ENCODE assay signal across 8 cellular contexts in the genomic region with DNA sequence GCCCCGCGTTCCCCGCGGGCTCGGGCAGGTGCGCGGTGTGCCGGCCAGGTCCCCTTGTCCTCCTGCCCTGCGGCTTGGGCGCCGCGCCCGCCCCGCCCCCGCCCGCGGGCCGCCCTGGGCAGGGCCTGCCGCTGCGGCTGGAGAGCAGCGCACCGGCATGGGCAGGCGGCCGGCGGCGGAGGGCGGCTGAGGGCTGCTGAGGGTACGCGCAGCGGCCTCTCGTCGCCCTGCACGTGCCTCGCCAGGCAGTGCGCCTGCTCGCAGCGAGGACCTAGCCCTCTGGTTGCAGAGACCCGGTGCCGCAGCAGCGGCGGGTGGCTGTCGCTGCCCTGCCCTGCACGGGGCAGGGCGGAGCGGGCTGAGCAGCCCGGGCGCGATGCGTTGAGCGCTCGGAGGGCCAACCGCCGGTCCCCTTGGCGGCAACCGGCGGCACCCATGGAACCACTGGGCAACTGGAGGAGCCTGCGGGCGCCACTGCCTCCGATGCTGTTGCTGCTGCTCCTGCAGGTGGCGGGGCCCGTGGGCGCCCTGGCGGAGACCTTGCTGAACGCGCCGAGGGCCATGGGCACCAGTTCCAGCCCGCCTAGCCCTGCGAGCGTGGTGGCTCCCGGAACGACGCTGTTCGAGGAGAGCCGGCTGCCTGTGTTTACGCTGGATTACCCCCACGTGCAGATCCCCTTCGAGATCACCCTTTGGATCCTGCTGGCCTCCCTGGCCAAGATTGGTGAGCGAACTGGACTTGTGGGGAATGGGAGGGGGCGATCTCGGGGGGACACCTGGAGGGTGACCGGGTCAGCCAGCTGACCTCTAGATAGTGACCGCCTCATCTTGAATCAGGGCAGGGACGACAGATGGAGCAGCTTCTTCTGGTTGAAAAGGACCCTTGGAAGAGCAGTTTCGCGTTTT. TPM values are rescaled to one million over a fixed set of nuclear protein-coding genes. Genes with fewer than 3 reads are reported as not detected.
DNase-seq lines count a peak whose midpoint lies in the region; ATAC-seq and TF ChIP-seq lines count a peak whose summit lies in the region.

TSS of gene SLC9A2 (plus strand) at position 140 of the 906 bp plus-strand sequence. CDS start at position 436, 296 bp downstream.

- no peaks in the 10 kb centered on the region for H3K9me3 ChIP-seq in HCT116 (ENCODE audit: control insufficient read depth in 1 of 2, insufficient read depth in 1 of 2, low read depth in 1 of 2, low read length in 2 of 2)
- no peaks in the 10 kb centered on the region for H3K9me3 ChIP-seq in gastroesophageal sphincter

- peak within 1 kb of the TSS; percentile 97 for H3K4me2 ChIP-seq in HCT116 (ENCODE audit: low read length)

- H3K36me3 ChIP-seq in HCT116 (ENCODE audit: control insufficient read depth in 1 of 2, insufficient read depth in 2 of 2, low read length in 2 of 2) = no peaks in the 10 kb centered on the region
- no peaks in the 10 kb centered on the region for H3K36me3 ChIP-seq in gastroesophageal sphincter

- H3K27me3 Mint-ChIP-seq in activated CD4-positive, alpha-beta memory T cell treated with anti-CD3 and anti-CD28 coated beads, Interleukin-2, amount 10 ng/mL, durations not matched to agents 7 days and 5 days = peaks cover 70% of the 10 kb centered on the region
- peaks cover 67% of the 10 kb centered on the region for H3K27me3 Mint-ChIP-seq in osteocyte (ENCODE audit: unreplicated experiment)

- no TSS peak for BruUV-seq in HCT116 (replicated peaks; lab: Mats Ljungman, UMichigan)

- no peaks in the 10 kb centered on the region for H4K20me1 ChIP-seq in HCT116 (ENCODE audit: insufficient read depth)

- no peak for TF ChIP-seq RAD21 in HCT116 (IDR thresholded peaks at IDR 0.05; ENCODE audit: low read depth)

- no peaks in the 10 kb centered on the region for H3K36me3 Mint-ChIP-seq in activated CD4-positive, alpha-beta memory T cell treated with anti-CD3 and anti-CD28 coated beads, Interleukin-2, amount 10 ng/mL, durations not matched to agents 7 days and 5 days (ENCODE audit: low read depth)
- H3K36me3 Mint-ChIP-seq in osteocyte (ENCODE audit: unreplicated experiment) = no peaks in the 10 kb centered on the region

- peak; percentile 38 for DNase-seq in AG20443 (ENCODE audit: low spot score)
- no peak for DNase-seq in HCT116 (ENCODE audit: low read depth, low spot score)
- DNase-seq in activated CD4-positive, alpha-beta memory T cell treated with anti-CD3 and anti-CD28 coated beads, Interleukin-2, amount 10 ng/mL, durations not matched to agents 7 days and 5 days = no peak
- DNase-seq in osteocyte (ENCODE audit: extremely low spot score, unreplicated experiment) = no peak
- DNase-seq in globus pallidus (ENCODE audit: low spot score) = no peak
- no peak for DNase-seq in SKM-1 treated with dmso at 0.1 percent for 144 hours (lab: John Stamatoyannopoulos, UW; ENCODE audit: unreplicated experiment)

- TF ChIP-seq EP300 in gastroesophageal sphincter (IDR thresholded peaks at IDR 0.05) = no peak

- H3K4me1 Mint-ChIP-seq in activated CD4-positive, alpha-beta memory T cell treated with anti-CD3 and anti-CD28 coated beads, Interleukin-2, amount 10 ng/mL, durations not matched to agents 7 days and 5 days = peaks cover 14% of the 10 kb centered on the region
- peaks cover 8% of the 10 kb centered on the region for H3K4me1 Mint-ChIP-seq in osteocyte (ENCODE audit: unreplicated experiment)

- CTCF ChIA-PET in HCT116 (lab: Charles Lee) = no interaction called here
- CTCF ChIA-PET in activated CD4-positive, alpha-beta memory T cell treated with anti-CD3 and anti-CD28 coated beads, Interleukin-2, amount 10 ng/mL, durations not matched to agents 7 days and 5 days (lab: Charles Lee) = no interaction called here

- H3K4me3 Mint-ChIP-seq in activated CD4-positive, alpha-beta memory T cell treated with anti-CD3 and anti-CD28 coated beads, Interleukin-2, amount 10 ng/mL, durations not matched to agents 7 days and 5 days = peak within 1 kb of the TSS; percentile 19
- peak within 1 kb of the TSS; percentile 56 for H3K4me3 Mint-ChIP-seq in osteocyte (ENCODE audit: unreplicated experiment)

- no peaks in the 10 kb centered on the region for H3K9me2 ChIP-seq in HCT116 (ENCODE audit: insufficient read depth)

- WGBS in gastroesophageal sphincter (ENCODE audit: low coverage in 1 of 2), 2 donors = 0% methylated on average over 2 of the region's 85 CpGs; no CpG with 5 or more reads in 1 of the 2 donors

- no peaks in the 10 kb centered on the region for H3K27me3 ChIP-seq in HCT116 (ENCODE audit: insufficient read depth, low read length)
- H3K27me3 ChIP-seq in gastroesophageal sphincter = peaks cover 82% of the 10 kb centered on the region

- RAD21 ChIA-PET in HCT116 (lab: Charles Lee; ENCODE audit: low non-redundant PET in 1 of 2, low total read pairs in 2 of 2, uncharacterized antibody in 2 of 2, unreplicated experiment in 2 of 2) = no interaction called here

- H3K9me3 Mint-ChIP-seq in activated CD4-positive, alpha-beta memory T cell treated with anti-CD3 and anti-CD28 coated beads, Interleukin-2, amount 10 ng/mL, durations not matched to agents 7 days and 5 days = no peaks in the 10 kb centered on the region
- H3K9me3 Mint-ChIP-seq in osteocyte (ENCODE audit: unreplicated experiment) = no peaks in the 10 kb centered on the region

- no peaks in the 10 kb centered on the region for H3K79me2 ChIP-seq in HCT116 (ENCODE audit: insufficient read depth, low read length)

- TF ChIP-seq CTCF in HCT116 (IDR thresholded peaks at IDR 0.05 in 2 of 3, conservative IDR thresholded peaks at IDR 0.05 in 1 of 3; ENCODE audit: borderline replicate concordance in 1 of 3, insufficient read depth in 1 of 3, low read depth in 2 of 3, low read length in 2 of 3) = no peak
- no peak for TF ChIP-seq CTCF in gastroesophageal sphincter (IDR thresholded peaks at IDR 0.05)
- TF ChIP-seq CTCF in osteocyte (IDR thresholded peaks at IDR 0.05) = no peak

- no peak within 1 kb of the TSS for H3K27ac Mint-ChIP-seq in activated CD4-positive, alpha-beta memory T cell treated with anti-CD3 and anti-CD28 coated beads, Interleukin-2, amount 10 ng/mL, durations not matched to agents 7 days and 5 days
- H3K27ac Mint-ChIP-seq in osteocyte (ENCODE audit: unreplicated experiment) = no peak within 1 kb of the TSS

- TF ChIP-seq POLR2A in HCT116 (IDR thresholded peaks at IDR 0.05; ENCODE audit: borderline replicate concordance, extremely low read depth, insufficient read depth, insufficient read length) (no peak), gastroesophageal sphincter (IDR thresholded peaks at IDR 0.05) (no peak)

- intact Hi-C loops in HCT116 (cut with micrococcal nuclease) = loop anchor here (5.0 to 10.0 kb wide), 3 partner anchors 97 to 377 kb away; no protein-coding TSS in a partner anchor

- peak within 1 kb of the TSS; percentile 27; the same call in 1 of the 2 replicates for H3K27ac ChIP-seq in HCT116 (ENCODE audit: low read depth, low read length)
- H3K27ac ChIP-seq in gastroesophageal sphincter = no peak within 1 kb of the TSS

- H3K4me3 ChIP-seq in HCT116 (replicated peaks in 1 of 2; ENCODE audit: low read depth in 1 of 2, low read length in 2 of 2) (peak within 1 kb of the TSS; percentile 49 to 68), gastroesophageal sphincter (peak within 1 kb of the TSS; percentile 28 to 49)

- POLR2A ChIA-PET in HCT116 (lab: Charles Lee) = no interaction called here
- POLR2A ChIA-PET in activated CD4-positive, alpha-beta memory T cell treated with anti-CD3 and anti-CD28 coated beads, Interleukin-2, amount 10 ng/mL, durations not matched to agents 7 days and 5 days (lab: Charles Lee) = no interaction called here

- peak within 1 kb of the TSS; percentile 38 for H3K9ac ChIP-seq in HCT116 (ENCODE audit: low read length)

- peak within 1 kb of the TSS; percentile 71 for H2AFZ ChIP-seq in HCT116 (ENCODE audit: low read depth, low read length, poor library complexity, severe bottlenecking)

- ATAC-seq in HCT116 (peak; percentile 79), gastroesophageal sphincter (no peak), HG03571 (IDR thresholded peaks at IDR 0.05; ENCODE audit: unreplicated experiment) (no peak)

- H3K4me1 ChIP-seq in HCT116 (ENCODE audit: control insufficient read depth in 1 of 2, insufficient read depth in 2 of 2, low read length in 2 of 2) (peaks cover 8 to 15% of the 10 kb centered on the region in 2 experiments; a peak in 2 of 4 replicates), gastroesophageal sphincter (peaks cover 0 to 19% (median 12%) of the 10 kb centered on the region in 3 donors)

TF ChIP-seq in HCT116, 20 proteins besides CTCF, POLR2A, EP300 and RAD21:
- TF ChIP-seq TCF7L2 (IDR thresholded peaks at IDR 0.05; ENCODE audit: borderline replicate concordance, extremely low read depth, insufficient read depth, insufficient read length) = no peak
- TF ChIP-seq YY1 (IDR thresholded peaks at IDR 0.05; ENCODE audit: extremely low read depth, insufficient replicate concordance, low read depth, low read length) = no peak

RNA-seq across cellular contexts. Expression of gene SLC9A2, which starts in this region (rescaled TPM):
- 1.4 TPM for total RNA-seq in HCT116 (2021; ENCODE audit: unreplicated experiment)
- polyA plus RNA-seq in HCT116 (2012) = 0.40 and 0.48 TPM in 2 replicates
- total RNA-seq in activated CD4-positive, alpha-beta memory T cell treated with anti-CD3 and anti-CD28 coated beads, Interleukin-2, amount 10 ng/mL, durations not matched to agents 7 days and 5 days = not detected
- total RNA-seq in gastroesophageal sphincter = under 1 TPM in 1 of 4 donors, not detected in 3; 0.57 TPM
- not detected in 2 replicates for total RNA-seq in osteocyte
